Comparison of ENCODE assay signal across 12 cellular contexts in genomic region chr18:9653390-9653789, GRCh38. TPM values are rescaled to one million over a fixed set of nuclear protein-coding genes. Genes with fewer than 3 reads are reported as not detected.
DNase-seq lines count a peak whose midpoint lies in the region; ATAC-seq and TF ChIP-seq lines count a peak whose summit lies in the region.
"Had no signal": no experiment of that assay in that cellular context is flagged by ENCODE, and none has a peak within 500 bp of the region (broad histone marks: within the 10 kb centered on the region; RNA-seq: fewer than 3 reads in every experiment).

No MANE protein-coding gene starts in this region.

- H3K9me3 ChIP-seq in left lung: no peaks in the 10 kb centered on the region
- H3K9me3 ChIP-seq: neutrophil had no signal

- H3K4me3 ChIP-seq in brain microvascular endothelial cell (ENCODE audit: low read depth, low read length) (no peak overlapping the region), left lung (no peak overlapping the region)

- TF ChIP-seq CTCF in brain microvascular endothelial cell (IDR thresholded peaks at IDR 0.05; ENCODE audit: low read depth, low read length, missing control alignments) (no peak), left lung (IDR thresholded peaks at IDR 0.05) (no peak)

- H3K4me3 Mint-ChIP-seq in activated naive CD8-positive, alpha-beta T cell treated with anti-CD3 and anti-CD28 coated beads, Interleukin-2, amount 50 U/mL, for 24 hours: no peak overlapping the region
- H3K4me3 Mint-ChIP-seq: activated B cell treated with CpG ODN at 0.5 μM for 24 hours had no signal

- H3K9me3 Mint-ChIP-seq in activated naive CD8-positive, alpha-beta T cell treated with anti-CD3 and anti-CD28 coated beads, Interleukin-2, amount 50 U/mL, for 24 hours: no peaks in the 10 kb centered on the region

- no peak overlapping the region for H3K27ac Mint-ChIP-seq in activated naive CD8-positive, alpha-beta T cell treated with anti-CD3 and anti-CD28 coated beads, Interleukin-2, amount 50 U/mL, for 24 hours
- H3K27ac Mint-ChIP-seq: activated B cell treated with CpG ODN at 0.5 μM for 24 hours had no signal

- H3K4me1 ChIP-seq in left lung: peaks cover 0 to 11% of the 10 kb centered on the region in 2 donors

- in situ Hi-C loops in brain microvascular endothelial cell (cut with HindIII; ENCODE audit: low pct_ligation_motif_present, low sequenced_read_pairs): no loop called here

- intact Hi-C loops in left lung (cut with DNase I): no loop called here

- H3K27me3 Mint-ChIP-seq in activated naive CD8-positive, alpha-beta T cell treated with anti-CD3 and anti-CD28 coated beads, Interleukin-2, amount 50 U/mL, for 24 hours: peaks cover 1% of the 10 kb centered on the region

- DNase-seq in NCI-H2196 treated with DMSO at 0.1 percent for 48 hours (lab: John Stamatoyannopoulos, UW; ENCODE audit: unreplicated experiment): peak; percentile 83
- peak; percentile 15 for DNase-seq in brain microvascular endothelial cell
- DNase-seq in hypothalamus (lab: John Stamatoyannopoulos, UW): peak in 45 of 51 donors; percentile 2 to 84 (median 49)
- DNase-seq in superior temporal gyrus (ENCODE audit: extremely low spot score): peak; percentile 88
- DNase-seq in activated naive CD8-positive, alpha-beta T cell treated with anti-CD3 and anti-CD28 coated beads, Interleukin-2, amount 50 U/mL, for 24 hours: no peak
- no peak for DNase-seq in activated CD4-positive, alpha-beta T cell treated with anti-CD3 and anti-CD28 coated beads for 1 hour
- no peak for DNase-seq in left lung
- DNase-seq: activated B cell treated with CpG ODN at 0.5 μM for 24 hours, GF-D8, Kasumi-1 had no signal

- H3K36me3 ChIP-seq in brain microvascular endothelial cell (replicated peaks) (no peaks in the 10 kb centered on the region), left lung (no peaks in the 10 kb centered on the region)
- H3K36me3 ChIP-seq: neutrophil had no signal

- no peaks in the 10 kb centered on the region for H3K36me3 Mint-ChIP-seq in activated naive CD8-positive, alpha-beta T cell treated with anti-CD3 and anti-CD28 coated beads, Interleukin-2, amount 50 U/mL, for 24 hours (ENCODE audit: low read depth)

- H3K27ac ChIP-seq in brain microvascular endothelial cell (no peak overlapping the region), left lung (no peak overlapping the region)
- H3K27ac ChIP-seq: neutrophil had no signal

- H3K4me1 Mint-ChIP-seq in activated naive CD8-positive, alpha-beta T cell treated with anti-CD3 and anti-CD28 coated beads, Interleukin-2, amount 50 U/mL, for 24 hours: no peaks in the 10 kb centered on the region
- H3K4me1 Mint-ChIP-seq: activated B cell treated with CpG ODN at 0.5 μM for 24 hours had no signal

- no peaks in the 10 kb centered on the region for H3K27me3 ChIP-seq in brain microvascular endothelial cell (replicated peaks)
- H3K27me3 ChIP-seq in left lung: no peaks in the 10 kb centered on the region
- H3K27me3 ChIP-seq: neutrophil had no signal

- no peak for ATAC-seq in activated naive CD8-positive, alpha-beta T cell treated with anti-CD3 and anti-CD28 coated beads, Interleukin-2, amount 50 U/mL, for 24 hours
- ATAC-seq in HG03135 (IDR thresholded peaks at IDR 0.05; ENCODE audit: unreplicated experiment) (no peak), left lung (no peak)

RNA-seq across cellular contexts. Expression of gene PPP4R1, which starts 39.0 kb away (rescaled TPM):
- total RNA-seq in left lung: 100 to 1,000 TPM; 156 to 163 TPM

RNA-seq across cellular contexts. Expression of gene RAB31, which starts 54.7 kb away (rescaled TPM):
- 100 to 1,000 TPM; 115 to 135 TPM for total RNA-seq in left lung

Comparison
In these comparisons a context has a peak if more than half of its experiments do, and no peak if none do; other contexts are left out.
1. DNase-seq: peak in NCI-H2196 treated with DMSO at 0.1 percent for 48 hours (single experiment), brain microvascular endothelial cell (single experiment), hypothalamus (45 of 51) and superior temporal gyrus (single experiment); none in activated naive CD8-positive, alpha-beta T cell treated with anti-CD3 and anti-CD28 coated beads, Interleukin-2, amount 50 U/mL, for 24 hours (single experiment), activated CD4-positive, alpha-beta T cell treated with anti-CD3 and anti-CD28 coated beads for 1 hour (single experiment) and left lung (0 of 2).